8 cellular contexts compared by ENCODE assay signal in genomic region chr20:23349338-23350006, GRCh38. TPM values are rescaled to one million over a fixed set of nuclear protein-coding genes. Genes with fewer than 3 reads are reported as not detected.
A peak's percentile ranks its signal among the peaks of the same experiment; 100 is the strongest.
DNase-seq lines count a peak whose midpoint lies in the region; ATAC-seq, FAIRE-seq and TF ChIP-seq lines count a peak whose summit lies in the region.

No MANE protein-coding gene starts in this region.

- peak overlapping the region; percentile 88 to 99 (median 98) for H3K27ac ChIP-seq in pancreas

- peaks cover 6 to 15% (median 11%) of the 10 kb centered on the region in 3 donors for H3K4me1 ChIP-seq in pancreas

- peak; percentile 12 for ATAC-seq in GM18508 (IDR thresholded peaks at IDR 0.05; ENCODE audit: insufficient read depth, unreplicated experiment)
- ATAC-seq in HG03097 (IDR thresholded peaks at IDR 0.05; ENCODE audit: low FRiP score, unreplicated experiment): peak; percentile 6
- peak; percentile 17 for ATAC-seq in T-helper 17 cell
- peak; percentile 8 to 35 (median 22) for ATAC-seq in pancreas

- peak overlapping the region; percentile 99 for H3K4me3 Mint-ChIP-seq in T-helper 17 cell

- peaks cover 2% of the 10 kb centered on the region for H3K36me3 Mint-ChIP-seq in T-helper 17 cell (ENCODE audit: low read depth)

- no peaks in the 10 kb centered on the region for H3K27me3 ChIP-seq in pancreas

- intact Hi-C loops in pancreas (cut with DNase I): loop anchor here in 1 of 3 donors (10.0 kb wide), 1 partner anchor 655 kb away; no protein-coding TSS in a partner anchor

- WGBS in pancreas, 2 donors: 7 to 11% methylated on average over 11 of the region's 11 CpGs

- H3K4me3 ChIP-seq in AG10803 (ENCODE audit: low read length) (peak overlapping the region; percentile 72), pancreas (peak overlapping the region; percentile 94 to 98 (median 96))

- H3K27ac Mint-ChIP-seq in T-helper 17 cell: peak overlapping the region; percentile 100

- TF ChIP-seq CTCF in AG10803 (conservative IDR thresholded peaks at IDR 0.05; ENCODE audit: low read length) (peak; percentile 55), pancreas (IDR thresholded peaks at IDR 0.05) (peak in 2 of 4 donors; percentile 16 to 21)

- no peak for DNase-seq in AG10803 (ENCODE audit: low read depth)
- no peak for DNase-seq in T-helper 17 cell
- DNase-seq in fibroblast of peridontal ligament (ENCODE audit: extremely low read depth): peak; percentile 3
- peak in 1 of 6 donors; percentile 23 for DNase-seq in pancreas
- no peak for DNase-seq in NCI-H2081 (lab: John Stamatoyannopoulos, UW)
- no peak for DNase-seq in A172 (ENCODE audit: low spot score)

- H3K36me3 ChIP-seq in pancreas: peaks cover 0 to 5% (median 3%) of the 10 kb centered on the region in 3 donors

- no peak for FAIRE-seq in pancreas (lab: Jason Lieb, UNC)

- no peaks in the 10 kb centered on the region for H3K27me3 Mint-ChIP-seq in T-helper 17 cell

- peaks cover 18% of the 10 kb centered on the region for H3K4me1 Mint-ChIP-seq in T-helper 17 cell

- H3K9me3 ChIP-seq in T-helper 17 cell (ENCODE audit: control insufficient read depth, low read length, poor library complexity, severe bottlenecking) (no peaks in the 10 kb centered on the region), pancreas (no peaks in the 10 kb centered on the region)

RNA-seq across cellular contexts. Expression of gene NXT1, which starts 1.1 kb away (rescaled TPM):
- total RNA-seq in T-helper 17 cell (10 to 100 TPM; 77.5 to 77.6 TPM), pancreas (1 to 10 TPM; 4.2 to 9.6 (median 7.2) TPM)
- polyA plus RNA-seq in pancreas: 1 to 10 TPM; 7.8 to 8.8 TPM
- 77.4 and 102 TPM in 2 replicates for total RNA-seq in A172 (2014; rRNA removed; shearing (Covaris generic))

RNA-seq across cellular contexts. Expression of gene GZF1, which starts 12.5 kb away (rescaled TPM):
- total RNA-seq in T-helper 17 cell (10 to 100 TPM; 27.7 to 28.5 TPM), pancreas (1 to 10 TPM; 3.5 to 7.9 (median 4.2) TPM)
- 1 to 10 TPM; 4.3 to 4.5 TPM for polyA plus RNA-seq in pancreas
- total RNA-seq in A172 (2014; rRNA removed; shearing (Covaris generic)): 18.7 and 22.7 TPM in 2 replicates
